In the genomic region with DNA sequence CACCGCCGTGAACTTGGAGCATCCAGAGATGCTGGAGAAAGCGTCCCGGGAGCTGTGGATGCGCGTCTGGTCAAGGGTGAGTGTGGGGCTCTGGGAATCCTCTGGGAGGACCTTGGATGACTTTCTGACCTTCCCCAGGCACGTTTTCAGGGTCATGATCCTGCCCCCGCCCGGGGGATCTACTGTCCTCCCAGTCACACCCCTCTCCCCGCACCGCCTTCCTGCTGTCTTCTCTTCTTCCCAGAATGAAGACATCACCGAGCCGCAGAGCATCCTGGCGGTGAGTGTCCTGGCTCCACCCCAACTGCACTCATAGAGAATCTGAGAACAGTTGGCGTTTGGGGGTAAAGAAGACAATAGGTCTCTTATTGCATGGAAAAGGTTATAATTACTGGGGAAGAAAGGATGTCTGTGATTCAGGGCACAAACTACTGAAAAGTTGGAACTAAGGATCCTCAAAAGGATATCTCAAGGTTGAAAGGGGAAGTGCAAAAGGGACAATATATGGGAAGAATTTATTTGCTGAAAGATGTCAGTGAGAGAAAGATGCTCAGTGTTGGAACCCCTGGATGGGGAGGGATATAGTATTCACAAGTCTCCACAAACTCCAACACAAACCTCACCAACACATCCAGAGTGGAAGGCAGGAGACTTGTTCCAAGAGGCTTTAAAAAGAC, we compare ENCODE assay signal across 14 cellular contexts. TPM values are rescaled to one million over a fixed set of nuclear protein-coding genes. Genes with fewer than 3 reads are reported as not detected.
DNase-seq lines count a peak whose midpoint lies in the region; ATAC-seq and TF ChIP-seq lines count a peak whose summit lies in the region.
"Had no signal": no experiment of that assay in that cellular context is flagged by ENCODE, and none has a peak within 500 bp of the region (broad histone marks: within the 10 kb centered on the region; RNA-seq: fewer than 3 reads in every experiment).

No MANE protein-coding gene starts in this region.

- dilution Hi-C loops in mammary epithelial cell (cut with HindIII; ENCODE audit: low sequenced_read_pairs), result no loop called here

- POLR2A ChIA-PET in CD4-positive, alpha-beta T cell (lab: Charles Lee), result interaction anchor here (0.9 to 4.0 kb wide), 6 partner anchors 8 to 457 kb away, joined by 4 to 41 read pairs (median 12); a partner anchor contains a TSS

- H3K9ac ChIP-seq in mammary epithelial cell (ENCODE audit: insufficient read depth, low read length), result no peak overlapping the region

- H3K9me3 ChIP-seq in CD4-positive, alpha-beta T cell (ENCODE audit: control insufficient read depth, low read length), result no peaks in the 10 kb centered on the region
- no peaks in the 10 kb centered on the region for H3K9me3 ChIP-seq in mammary epithelial cell (replicated peaks; ENCODE audit: insufficient read depth, low read length)
- H3K9me3 ChIP-seq: thoracic aorta had no signal

- intact Hi-C loops in CD4-positive, alpha-beta T cell (cut with DNase I, micrococcal nuclease), result loop anchor here in 1 of 2 experiments (2.0 kb wide), 2 partner anchors 20 to 24 kb away; a partner anchor contains a TSS
- intact Hi-C loops in mammary epithelial cell (cut with micrococcal nuclease), result no loop called here

- H3K27me3 ChIP-seq in CD4-positive, alpha-beta T cell (ENCODE audit: control insufficient read depth, insufficient read depth, low read length), result no peaks in the 10 kb centered on the region
- no peaks in the 10 kb centered on the region for H3K27me3 ChIP-seq in mammary epithelial cell (ENCODE audit: insufficient read depth, low read length)

- no peak overlapping the region for H3K4me3 ChIP-seq in mammary epithelial cell (replicated peaks in 1 of 3; ENCODE audit: insufficient read depth in 1 of 3, low read depth in 2 of 3, low read length in 3 of 3)

- no peak for ATAC-seq in CD4-positive, alpha-beta T cell (ENCODE audit: poor library complexity)
- no peak for ATAC-seq in GM21515 (IDR thresholded peaks at IDR 0.05; ENCODE audit: unreplicated experiment)

- H3K4me1 Mint-ChIP-seq in CD4-positive, alpha-beta T cell (ENCODE audit: low read depth), result peaks cover 60% of the 10 kb centered on the region
- H3K4me1 Mint-ChIP-seq in IgD-negative memory B cell, result peaks cover 30 to 34% (median 31%) of the 10 kb centered on the region in 3 donors
- H3K4me1 Mint-ChIP-seq in nephron, result peaks cover 17% of the 10 kb centered on the region

- H3K9me3 Mint-ChIP-seq in CD4-positive, alpha-beta T cell, result no peaks in the 10 kb centered on the region
- no peaks in the 10 kb centered on the region for H3K9me3 Mint-ChIP-seq in IgD-negative memory B cell
- H3K9me3 Mint-ChIP-seq in nephron, result no peaks in the 10 kb centered on the region

- H3K4me1 ChIP-seq in mammary epithelial cell (ENCODE audit: insufficient read depth, low read length), result peaks cover 20% of the 10 kb centered on the region

- H3K36me3 Mint-ChIP-seq in CD4-positive, alpha-beta T cell (ENCODE audit: low read depth), result peaks cover 64% of the 10 kb centered on the region
- no peaks in the 10 kb centered on the region for H3K36me3 Mint-ChIP-seq in IgD-negative memory B cell
- H3K36me3 Mint-ChIP-seq in nephron (ENCODE audit: low read depth), result peaks cover 33% of the 10 kb centered on the region

- H3K27me3 Mint-ChIP-seq in CD4-positive, alpha-beta T cell, result no peaks in the 10 kb centered on the region
- H3K27me3 Mint-ChIP-seq in IgD-negative memory B cell (no peaks in the 10 kb centered on the region), nephron (ENCODE audit: low read depth) (no peaks in the 10 kb centered on the region)

- no peaks in the 10 kb centered on the region for H4K20me1 ChIP-seq in mammary epithelial cell (ENCODE audit: insufficient read depth, low read length)

- peak overlapping the region; percentile 95 for H3K27ac Mint-ChIP-seq in CD4-positive, alpha-beta T cell
- H3K27ac Mint-ChIP-seq in IgD-negative memory B cell, result peak overlapping the region; percentile 61 to 98 (median 93)
- H3K27ac Mint-ChIP-seq in nephron, result peak overlapping the region in 1 of 3 experiments; percentile 1

- no peak overlapping the region for H2AFZ ChIP-seq in mammary epithelial cell (ENCODE audit: low read depth, low read length)

- BruUV-seq in mammary epithelial cell (replicated peaks; lab: Mats Ljungman, UMichigan), result no TSS peak

- peak overlapping the region; percentile 91 for H3K4me2 ChIP-seq in mammary epithelial cell (ENCODE audit: insufficient read depth, low read depth, low read length)

- peaks cover 17% of the 10 kb centered on the region for H3K79me2 ChIP-seq in mammary epithelial cell (ENCODE audit: insufficient read depth, low read length)

- no peak for DNase-seq in CD4-positive, alpha-beta T cell
- no peak for DNase-seq in mammary epithelial cell
- DNase-seq in dermis blood vessel endothelial cell, result no peak
- DNase-seq in NCI-H748 (lab: John Stamatoyannopoulos, UW; ENCODE audit: unreplicated experiment), result no peak
- DNase-seq in NCI-H2196 (lab: John Stamatoyannopoulos, UW; ENCODE audit: unreplicated experiment), result no peak
- DNase-seq: activated effector memory CD4-positive, alpha-beta T cell treated with Interleukin-2 at 50 U/mL for 16 hours; DMS 273 treated with DMSO at 0.1 percent for 48 hours; effector CD8-positive, alpha-beta T cell; NCI-H2081; stimulated activated CD4-positive, alpha-beta T cell treated with anti-CD3 and anti-CD28 coated beads, Interleukin-2, amount 100 ng/mL, for 48 hours had no signal

- H3K4me3 Mint-ChIP-seq in CD4-positive, alpha-beta T cell, result peak overlapping the region; percentile 98
- H3K4me3 Mint-ChIP-seq in IgD-negative memory B cell, result peak overlapping the region; percentile 58 to 97 (median 95)
- peak overlapping the region; percentile 35 to 62 (median 60) for H3K4me3 Mint-ChIP-seq in nephron

- 13% methylated on average over 6 of the region's 15 CpGs for WGBS in mammary epithelial cell (ENCODE audit: low coverage, missing lambda C conversion rate)

- TF ChIP-seq CTCF in CD4-positive, alpha-beta T cell (IDR thresholded peaks at IDR 0.05), result no peak
- TF ChIP-seq CTCF in mammary epithelial cell (conservative IDR thresholded peaks at IDR 0.05 in 1 of 2, IDR thresholded peaks at IDR 0.05 in 1 of 2; ENCODE audit: extremely low read depth in 1 of 2, insufficient read depth in 1 of 2, low read depth in 1 of 2, low read length in 2 of 2), result no peak
- no peak for TF ChIP-seq CTCF in nephron (IDR thresholded peaks at IDR 0.05; ENCODE audit: unreplicated experiment in 3 of 3)

- peak overlapping the region; percentile 74 for H3K27ac ChIP-seq in CD4-positive, alpha-beta T cell (ENCODE audit: low read depth, low read length)
- H3K27ac ChIP-seq in mammary epithelial cell (ENCODE audit: insufficient read depth, low read depth, low read length), result no peak overlapping the region

- CTCF ChIA-PET in CD4-positive, alpha-beta T cell (lab: Charles Lee), result interaction anchor here (0.5 to 2.8 kb wide), 7 partner anchors 8 to 115 kb away, joined by 3 to 16 read pairs (median 3); no protein-coding TSS in a partner anchor
- CTCF ChIA-PET in mammary epithelial cell (lab: Charles Lee; ENCODE audit: low non-redundant PET), result no interaction called here

- H3K36me3 ChIP-seq in mammary epithelial cell (ENCODE audit: insufficient read depth, low read length), result peaks cover 15% of the 10 kb centered on the region

- in situ Hi-C loops in mammary epithelial cell (cut with MboI; ENCODE audit: low sequenced_read_pairs in 2 of 2), result no loop called here

RNA-seq across cellular contexts. Expression of a gene that starts 1.9 kb away (rescaled TPM):
- total RNA-seq in CD4-positive, alpha-beta T cell, result 100 to 1,000 TPM; 245 to 259 TPM
- 329 TPM for polyA plus RNA-seq in IgD-negative memory B cell
- 100 to 1,000 TPM; 111 to 118 TPM for total RNA-seq in mammary epithelial cell
- 155 TPM for polyA plus RNA-seq in mammary epithelial cell
- 123 TPM for polyA minus RNA-seq in mammary epithelial cell
- total RNA-seq in dermis blood vessel endothelial cell, result 110 and 112 TPM in 2 replicates

RNA-seq across cellular contexts. Expression of a gene that starts 19.6 kb away (rescaled TPM):
- total RNA-seq in CD4-positive, alpha-beta T cell, result under 1 TPM; 0.20 to 0.27 TPM
- polyA plus RNA-seq in IgD-negative memory B cell (not detected), mammary epithelial cell (24.8 TPM)
- total RNA-seq in mammary epithelial cell (10 to 100 TPM; 17.9 to 38.8 TPM), dermis blood vessel endothelial cell (0.14 and 0.17 TPM in 2 replicates)
- 9.4 TPM for polyA minus RNA-seq in mammary epithelial cell

RNA-seq across cellular contexts. Expression of a gene that starts 23.0 kb away (rescaled TPM):
- total RNA-seq in CD4-positive, alpha-beta T cell, result 10 to 100 TPM; 19.1 to 21.9 TPM
- polyA plus RNA-seq in IgD-negative memory B cell (23.7 TPM), mammary epithelial cell (24.6 TPM)
- total RNA-seq in mammary epithelial cell (10 to 100 TPM; 18.3 to 43.5 TPM), dermis blood vessel endothelial cell (12.8 and 30.2 TPM in 2 replicates)
- 77.0 TPM for polyA minus RNA-seq in mammary epithelial cell

RNA-seq across cellular contexts. Expression of a gene that starts 43.3 kb away (rescaled TPM):
- total RNA-seq in CD4-positive, alpha-beta T cell, result not detected
- polyA plus RNA-seq in IgD-negative memory B cell (not detected), mammary epithelial cell (not detected)
- total RNA-seq in mammary epithelial cell (not detected), dermis blood vessel endothelial cell (not detected in 2 replicates)
- not detected for polyA minus RNA-seq in mammary epithelial cell
- total RNA-seq: thoracic aorta had no signal

RNA-seq across cellular contexts. Expression of a gene that starts 50.8 kb away (rescaled TPM):
- total RNA-seq in CD4-positive, alpha-beta T cell, result not detected
- polyA plus RNA-seq in IgD-negative memory B cell, result not detected
- under 1 TPM in 1 of 2 donors, not detected in 1; under 0.01 TPM for total RNA-seq in mammary epithelial cell
- 0.09 TPM for polyA plus RNA-seq in mammary epithelial cell
- not detected for polyA minus RNA-seq in mammary epithelial cell
- total RNA-seq in dermis blood vessel endothelial cell, result not detected in 2 replicates

Comparison
In these comparisons a context has a peak if more than half of its experiments do, and no peak if none do; other contexts are left out.
1. RNA of a gene that starts 19.6 kb away (total RNA-seq): 17.9 to 38.8 TPM in mammary epithelial cell; 0.20 to 0.27 TPM in CD4-positive, alpha-beta T cell and 0.14 to 0.17 TPM in dermis blood vessel endothelial cell; every median in the first group is over 10 times any median in the second.
2. Peak in every context shown above with its lines, with median percentiles within 50 percentile points of each other: H3K4me3 Mint-ChIP-seq.